Comparison of ENCODE assay signal across 20 cellular contexts in the genomic region with DNA sequence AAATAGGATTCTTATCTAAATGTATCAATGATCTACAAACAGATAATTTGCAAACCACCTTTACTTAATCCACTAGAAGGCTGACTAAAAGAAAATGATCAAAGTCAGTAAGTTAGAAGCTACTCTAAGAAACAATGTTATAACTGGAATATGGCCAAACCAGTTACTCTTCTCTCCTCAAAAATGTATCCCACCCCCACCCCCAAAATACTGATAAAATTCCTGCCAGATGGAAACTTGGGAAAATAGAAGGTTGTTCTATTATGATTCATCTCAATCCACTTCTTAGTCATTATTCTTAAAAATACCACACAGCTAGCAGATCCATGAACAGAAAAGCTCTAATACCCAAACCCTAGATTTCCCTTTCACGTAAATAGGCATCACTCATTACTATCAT.
DNase-seq lines count a peak whose midpoint lies in the region; ATAC-seq and TF ChIP-seq lines count a peak whose summit lies in the region.
"Had no signal": no experiment of that assay in that cellular context is flagged by ENCODE, and none has a peak within 500 bp of the region (broad histone marks: within the 10 kb centered on the region; RNA-seq: fewer than 3 reads in every experiment).

No MANE protein-coding gene starts in this region.

- no CpG with 5 or more reads among the region's 1 CpG for WGBS in trophoblast cell (ENCODE audit: extremely low coverage, insufficient coverage, insufficient read length)

- H3K4me1 ChIP-seq in trophoblast cell (ENCODE audit: control insufficient read depth in 1 of 2, insufficient read depth in 2 of 2, low read length in 2 of 2): no peaks in the 10 kb centered on the region
- H3K4me1 ChIP-seq: A549, Caco-2 had no signal

- H2AK5ac ChIP-seq in trophoblast cell (ENCODE audit: low read length): no peak overlapping the region

- TF ChIP-seq CTCF in CD14-positive monocyte (IDR thresholded peaks at IDR 0.05): no peak

- DNase-seq in AG08396 (ENCODE audit: low spot score) (peak; percentile 2), HT1080 (ENCODE audit: low read depth) (peak; percentile 1), astrocyte of the hippocampus (ENCODE audit: low read depth, low spot score) (peak; percentile 4), kidney glomerular epithelial cell (lab: John Stamatoyannopoulos, UW) (peak; percentile 1), CD14-positive monocyte (ENCODE audit: low spot score) (no peak), DMS153 (lab: John Stamatoyannopoulos, UW) (no peak), trophoblast cell (no peak)
- DNase-seq: 8988T; ACHN; C1 segment of cervical spinal cord; Caco-2; CD4-positive, CD25-positive, alpha-beta regulatory T cell; CD8-positive, alpha-beta T cell; DMS79; GF-D8; GOT3; HFFc6 had no signal

- H3K14ac ChIP-seq in trophoblast cell (ENCODE audit: low read length): no peak overlapping the region

- H3K36me3 ChIP-seq in trophoblast cell (ENCODE audit: control insufficient read depth in 1 of 2, insufficient read depth in 2 of 2, low read length in 2 of 2): no peaks in the 10 kb centered on the region
- H3K36me3 ChIP-seq: HAP-1 had no signal

- H3K27ac ChIP-seq in trophoblast cell (ENCODE audit: low read depth, low read length): no peak overlapping the region
- H3K27ac ChIP-seq: A549 had no signal

- no peak overlapping the region for H3K4me3 Mint-ChIP-seq in CD14-positive monocyte
- H3K4me3 Mint-ChIP-seq: CD4-positive, CD25-positive, alpha-beta regulatory T cell; CD8-positive, alpha-beta T cell; HFFc6 had no signal

- no peaks in the 10 kb centered on the region for H3K27me3 Mint-ChIP-seq in CD14-positive monocyte (ENCODE audit: low read depth in 3 of 3)
- H3K27me3 Mint-ChIP-seq: CD4-positive, CD25-positive, alpha-beta regulatory T cell had no signal

- H2BK12ac ChIP-seq in trophoblast cell (ENCODE audit: low read length): no peak overlapping the region

- H3K9me3 ChIP-seq in trophoblast cell (ENCODE audit: insufficient read depth, low read depth, low read length): no peaks in the 10 kb centered on the region
- H3K9me3 ChIP-seq: A549, Caco-2, HAP-1 had no signal

- H3K4ac ChIP-seq in trophoblast cell (ENCODE audit: low read depth, low read length): no peak overlapping the region

- no peak overlapping the region for H3K27ac Mint-ChIP-seq in CD14-positive monocyte
- H3K27ac Mint-ChIP-seq: CD8-positive, alpha-beta T cell; HFFc6 had no signal

- H3K4me2 ChIP-seq in trophoblast cell (ENCODE audit: low read length): no peak overlapping the region
- H3K4me2 ChIP-seq: A549 had no signal

- H3K4me1 Mint-ChIP-seq in CD14-positive monocyte: no peaks in the 10 kb centered on the region
- H3K4me1 Mint-ChIP-seq: CD4-positive, CD25-positive, alpha-beta regulatory T cell had no signal

- H4K91ac ChIP-seq in trophoblast cell (ENCODE audit: low read depth, low read length): no peak overlapping the region

- H2BK120ac ChIP-seq in trophoblast cell (ENCODE audit: insufficient read depth, low read length, poor library complexity): no peak overlapping the region

- peaks cover 0 to 3% (median 0%) of the 10 kb centered on the region in 7 donors for H3K9me3 Mint-ChIP-seq in CD14-positive monocyte
- H3K9me3 Mint-ChIP-seq: CD8-positive, alpha-beta T cell; HFFc6 had no signal

- H4K12ac ChIP-seq in trophoblast cell (ENCODE audit: low read depth, low read length): no peak overlapping the region

- H3K79me1 ChIP-seq in trophoblast cell (ENCODE audit: low read length): no peaks in the 10 kb centered on the region

- intact Hi-C loops in CD14-positive monocyte (cut with micrococcal nuclease): no loop called here

- H3K18ac ChIP-seq in trophoblast cell (ENCODE audit: low read length): no peak overlapping the region

- no peak for ATAC-seq in HG02610 (IDR thresholded peaks at IDR 0.05; ENCODE audit: unreplicated experiment)
- ATAC-seq: A549; CD8-positive, alpha-beta T cell had no signal

- H3K4me3 ChIP-seq in trophoblast cell (ENCODE audit: low read depth, low read length): no peak overlapping the region
- H3K4me3 ChIP-seq: A549, HAP-1 had no signal

- H3K79me2 ChIP-seq in trophoblast cell (ENCODE audit: control insufficient read depth, insufficient read depth, low read length, poor library complexity): no peaks in the 10 kb centered on the region

- no peak overlapping the region for H2BK5ac ChIP-seq in trophoblast cell (ENCODE audit: low read depth, low read length, poor library complexity)

- no peak overlapping the region for H2AFZ ChIP-seq in trophoblast cell (ENCODE audit: insufficient read depth, low read length, poor library complexity)

- H3K23ac ChIP-seq in trophoblast cell (ENCODE audit: low read length): no peak overlapping the region

- no peaks in the 10 kb centered on the region for H3K36me3 Mint-ChIP-seq in CD14-positive monocyte
- H3K36me3 Mint-ChIP-seq: CD4-positive, CD25-positive, alpha-beta regulatory T cell; CD8-positive, alpha-beta T cell had no signal

- H3K27me3 ChIP-seq in trophoblast cell (ENCODE audit: insufficient read depth, low read length): no peaks in the 10 kb centered on the region

- H4K8ac ChIP-seq in trophoblast cell (ENCODE audit: low read depth, low read length): no peak overlapping the region

- no peak overlapping the region for H3K9ac ChIP-seq in trophoblast cell (ENCODE audit: low read length)

Comparison
In these comparisons a context has a peak if more than half of its experiments do, and no peak if none do; other contexts are left out.
1. DNase-seq: peak in AG08396 (single experiment), HT1080 (single experiment), astrocyte of the hippocampus (single experiment) and kidney glomerular epithelial cell (single experiment); none in CD14-positive monocyte (single experiment), DMS153 (single experiment) and trophoblast cell (0 of 2).